ENCODE assay signal across 8 cellular contexts in genomic region chr1:236794585-236795034, GRCh38. TPM values are rescaled to one million over a fixed set of nuclear protein-coding genes. Genes with fewer than 3 reads are reported as not detected.
DNase-seq lines count a peak whose midpoint lies in the region; ATAC-seq and TF ChIP-seq lines count a peak whose summit lies in the region.

No MANE protein-coding gene starts in this region.

- no peaks in the 10 kb centered on the region for H3K9me3 ChIP-seq in skeletal muscle satellite cell (replicated peaks; ENCODE audit: low read length)

- H3K36me3 ChIP-seq in H7 (replicated peaks; ENCODE audit: control insufficient read depth, insufficient read depth, low read length): no peaks in the 10 kb centered on the region
- H3K36me3 ChIP-seq in skeletal muscle satellite cell (ENCODE audit: insufficient read depth, low read length): no peaks in the 10 kb centered on the region

- no peak for TF ChIP-seq CTCF in VCaP (conservative IDR thresholded peaks at IDR 0.05)
- TF ChIP-seq CTCF in foreskin fibroblast (IDR thresholded peaks at IDR 0.05; ENCODE audit: low read depth, low read length): no peak

- DNase-seq in H7 (no peak), foreskin fibroblast (no peak), kidney glomerular epithelial cell (lab: John Stamatoyannopoulos, UW) (no peak), cerebellar nuclear complex (lab: John Stamatoyannopoulos, UW) (no peak)
- DNase-seq in activated CD4-positive, CD25-positive, alpha-beta regulatory T cell (lab: John Stamatoyannopoulos, UW): no peak

- H3K27ac ChIP-seq in VCaP: peak overlapping the region; percentile 82; the same call in 1 of the 2 replicates

- peak overlapping the region; percentile 92 for H3K4me2 ChIP-seq in skeletal muscle satellite cell (ENCODE audit: low read length)

- H3K4me3 ChIP-seq in H7 (ENCODE audit: insufficient read depth, low read depth, low read length) (peak overlapping the region; percentile 98), foreskin fibroblast (ENCODE audit: low read depth in 1 of 2, low read length in 2 of 2) (peak overlapping the region; percentile 85 to 96), skeletal muscle satellite cell (ENCODE audit: low read length) (peak overlapping the region; percentile 92)

- peak overlapping the region; percentile 63 for H3K9ac ChIP-seq in skeletal muscle satellite cell (ENCODE audit: low read depth, low read length)

- H3K27me3 ChIP-seq in H7 (ENCODE audit: control insufficient read depth, insufficient read depth, low read length) (peaks cover 5% of the 10 kb centered on the region), skeletal muscle satellite cell (ENCODE audit: control insufficient read depth, insufficient read depth, low read length) (no peaks in the 10 kb centered on the region)

- H3K4me1 ChIP-seq in skeletal muscle satellite cell (ENCODE audit: control insufficient read depth, insufficient read depth, low read length): peaks cover 8% of the 10 kb centered on the region

- no peak for ATAC-seq in HG03457 (IDR thresholded peaks at IDR 0.05; ENCODE audit: unreplicated experiment)

RNA-seq across cellular contexts. Expression of gene MTR, which starts 0.5 kb away (rescaled TPM):
- total RNA-seq in H7 (2014; rRNA removed; shearing (Covaris generic)): 15.3 and 29.9 TPM in 2 replicates
- total RNA-seq in skeletal muscle satellite cell (2012; rRNA removed): 30.2 and 30.4 TPM in 2 replicates
